Comparison of ENCODE assay signal across 16 cellular contexts in the genomic region with DNA sequence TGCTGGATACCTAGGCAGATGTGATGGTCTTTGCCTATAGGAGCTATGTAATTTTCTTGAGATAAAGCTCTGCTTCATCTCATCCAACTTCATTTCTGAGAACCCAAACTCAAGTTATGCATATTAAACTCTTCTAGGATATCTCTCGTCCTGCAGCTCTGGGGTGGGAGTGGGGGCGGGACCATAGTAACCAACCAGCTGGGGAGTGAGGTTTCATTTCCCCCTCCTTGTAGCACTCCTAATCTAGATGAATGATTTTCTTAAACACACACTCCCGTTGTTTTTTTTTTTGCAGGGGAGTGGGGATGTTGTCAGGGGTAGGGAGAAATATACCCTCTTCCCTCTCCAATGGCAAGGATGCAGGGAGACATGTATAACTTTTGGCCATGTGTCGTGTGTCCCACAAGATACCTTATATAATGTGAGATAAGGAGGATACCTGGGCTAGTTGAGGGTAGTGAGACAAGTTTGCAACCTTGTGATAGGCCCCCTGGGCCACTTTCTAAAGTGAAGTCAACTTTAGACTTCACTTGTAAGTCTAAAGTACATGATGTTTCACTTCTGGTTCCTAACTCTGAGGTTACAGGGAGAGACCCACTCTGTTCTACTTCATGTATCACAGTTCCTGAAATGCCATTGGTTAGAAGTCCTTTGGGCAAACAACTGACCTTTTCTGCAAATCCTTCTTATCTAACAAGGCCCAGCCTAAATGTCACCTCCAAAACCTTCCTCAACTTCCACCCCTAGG. TPM values are rescaled to one million over a fixed set of nuclear protein-coding genes. Genes with fewer than 3 reads are reported as not detected.
DNase-seq lines count a peak whose midpoint lies in the region; ATAC-seq, FAIRE-seq and TF ChIP-seq lines count a peak whose summit lies in the region.
"Had no signal": no experiment of that assay in that cellular context is flagged by ENCODE, and none has a peak within 500 bp of the region (broad histone marks: within the 10 kb centered on the region; RNA-seq: fewer than 3 reads in every experiment).

No MANE protein-coding gene starts in this region.

- no peak overlapping the region for H3K4me3 ChIP-seq in right lobe of liver
- H3K4me3 ChIP-seq in HepG2 (replicated peaks in 1 of 3; ENCODE audit: insufficient read depth in 1 of 3, low read depth in 2 of 3, low read length in 3 of 3): no peak overlapping the region
- no peak overlapping the region for H3K4me3 ChIP-seq in ovary
- no peak overlapping the region for H3K4me3 ChIP-seq in uterus
- H3K4me3 ChIP-seq in dorsolateral prefrontal cortex: no peak overlapping the region
- H3K4me3 ChIP-seq: testis had no signal

- TF ChIP-seq CTCF in right lobe of liver (IDR thresholded peaks at IDR 0.05) (no peak), HepG2 (CRISPR knock-in tag; IDR thresholded peaks at IDR 0.05) (no peak), ovary (IDR thresholded peaks at IDR 0.05) (no peak), uterus (IDR thresholded peaks at IDR 0.05) (no peak), dorsolateral prefrontal cortex (IDR thresholded peaks at IDR 0.05 in 54 of 56, conservative IDR thresholded peaks at IDR 0.05 in 2 of 56; ENCODE audit: low read depth in 1 of 56, partially characterized antibody in 56 of 56) (no peak)

- no peak for FAIRE-seq in HepG2 (lab: Jason Lieb, UNC)
- FAIRE-seq: A204.1, keratinocyte had no signal

- H3K27ac ChIP-seq in right lobe of liver (no peak overlapping the region), HepG2 (ENCODE audit: extremely low read length, insufficient read depth, low read length) (no peak overlapping the region), ovary (no peak overlapping the region), uterus (no peak overlapping the region), dorsolateral prefrontal cortex (peak overlapping the region in 7 of 59 donors; percentile 4 to 60 (median 30))
- H3K27ac ChIP-seq: testis had no signal

- H3K36me3 ChIP-seq in right lobe of liver (no peaks in the 10 kb centered on the region), HepG2 (replicated peaks in 1 of 2; ENCODE audit: control insufficient read depth in 1 of 2, insufficient read depth in 2 of 2, low read length in 2 of 2) (no peaks in the 10 kb centered on the region), ovary (no peaks in the 10 kb centered on the region), uterus (no peaks in the 10 kb centered on the region)
- H3K36me3 ChIP-seq: neutrophil had no signal

- H3K27me3 ChIP-seq in right lobe of liver (no peaks in the 10 kb centered on the region), HepG2 (ENCODE audit: control insufficient read depth in 1 of 2, insufficient read depth in 2 of 2, low read length in 2 of 2) (no peaks in the 10 kb centered on the region), ovary (no peaks in the 10 kb centered on the region), uterus (no peaks in the 10 kb centered on the region), dorsolateral prefrontal cortex (no peaks in the 10 kb centered on the region)
- H3K27me3 ChIP-seq: neutrophil, testis had no signal

- no TSS peak for BruUV-seq in HepG2 (replicated peaks; lab: Mats Ljungman, UMichigan)

- H3K4me2 ChIP-seq in HepG2 (ENCODE audit: low read depth, low read length): no peak overlapping the region

- TF ChIP-seq EP300 in HepG2 (IDR thresholded peaks at IDR 0.05; ENCODE audit: low read depth in 2 of 2, low read length in 2 of 2): no peak
- TF ChIP-seq EP300 in HepG2 (CRISPR knock-in tag; IDR thresholded peaks at IDR 0.05; ENCODE audit: borderline replicate concordance): no peak
- TF ChIP-seq EP300 in ovary (IDR thresholded peaks at IDR 0.05): no peak

- H4K20me1 ChIP-seq in HepG2 (ENCODE audit: insufficient read depth, low read length): no peaks in the 10 kb centered on the region

- ATAC-seq in right lobe of liver (peak in 3 of 4 donors; percentile 13 to 43 (median 31)), HepG2 (no peak), HG02852 (IDR thresholded peaks at IDR 0.05; ENCODE audit: unreplicated experiment) (peak; percentile 72), GM19324 (IDR thresholded peaks at IDR 0.05; ENCODE audit: low FRiP score, unreplicated experiment) (no peak)

- H3K9me3 ChIP-seq in right lobe of liver: no peaks in the 10 kb centered on the region
- H3K9me3 ChIP-seq in HepG2 (ENCODE audit: low read length): 0 out of 2 replicates have a peak, but pooled peaks cover 5% of the 10 kb centered on the region
- peaks cover 0 to 4% of the 10 kb centered on the region in 2 donors for H3K9me3 ChIP-seq in ovary
- H3K9me3 ChIP-seq in uterus: no peaks in the 10 kb centered on the region
- H3K9me3 ChIP-seq: testis had no signal

- in situ Hi-C loops in HepG2 (cut with HindIII; ENCODE audit: extremely low pct_ligation_motif_present, low pct_unique_long_range_greater_than_20kb): no loop called here

- CTCF ChIA-PET in HepG2 (lab: Yijun Ruan, JAX; ENCODE audit: low intra/inter-chr PET ratio, low total read pairs): no interaction called here

- H2AFZ ChIP-seq in HepG2 (ENCODE audit: low read length): no peak overlapping the region

- H3K4me1 ChIP-seq in right lobe of liver: no peaks in the 10 kb centered on the region
- H3K4me1 ChIP-seq in HepG2 (ENCODE audit: insufficient read depth, low read length): peaks cover 11% of the 10 kb centered on the region
- H3K4me1 ChIP-seq in ovary (ENCODE audit: insufficient read depth): no peaks in the 10 kb centered on the region
- no peaks in the 10 kb centered on the region for H3K4me1 ChIP-seq in uterus
- H3K4me1 ChIP-seq: testis had no signal

- DNase-seq in right lobe of liver: no peak
- no peak for DNase-seq in HepG2 (ENCODE audit: low spot score)
- peak; percentile 68 for DNase-seq in NCI-H526 treated with DMSO at 0.1 percent for 48 hours (lab: John Stamatoyannopoulos, UW)
- DNase-seq in ovary: no peak
- DNase-seq in uterus: no peak
- DNase-seq in dorsolateral prefrontal cortex: no peak
- DNase-seq: activated CD8-positive, alpha-beta memory T cell treated with anti-CD3 and anti-CD28 coated beads for 24 hours; DND-41; NCI-H226; stimulated activated CD4-positive, alpha-beta T cell treated with anti-CD3 and anti-CD28 coated beads, Interleukin-4, amount 100 ng/mL, for 24 hours; testis had no signal

- no peaks in the 10 kb centered on the region for H3K79me2 ChIP-seq in HepG2 (ENCODE audit: insufficient read depth, low read length)

- no peak for TF ChIP-seq RAD21 in HepG2 (CRISPR knock-in tag; IDR thresholded peaks at IDR 0.05)

- POLR2A ChIA-PET in HepG2 (lab: Yijun Ruan, JAX): interaction anchor here (0.6 kb wide), 1 partner anchor 10 kb away, joined by 4 read pairs; no protein-coding TSS in a partner anchor

- WGBS in right lobe of liver (ENCODE audit: insufficient coverage, low coverage, low lambda C conversion rate, missing lambda C conversion rate): 71% methylated on average over 4 of the region's 4 CpGs
- 53% methylated on average over 4 of the region's 4 CpGs for WGBS in HepG2 (ENCODE audit: low lambda C conversion rate)
- WGBS in ovary, 3 donors: 61 to 67% (median 63%) methylated on average over 4 of the region's 4 CpGs

- H3K9ac ChIP-seq in HepG2 (ENCODE audit: insufficient read depth, low read depth, low read length): no peak overlapping the region

- intact Hi-C loops in right lobe of liver (cut with DNase I) (no loop called here), HepG2 (cut with micrococcal nuclease; ENCODE audit: unreplicated experiment) (no loop called here), ovary (cut with DNase I) (no loop called here), uterus (cut with DNase I; ENCODE audit: low total_unique reads) (no loop called here), dorsolateral prefrontal cortex (cut with DNase I) (no loop called here)

- TF ChIP-seq POLR2A in right lobe of liver (IDR thresholded peaks at IDR 0.05) (no peak), HepG2 (IDR thresholded peaks at IDR 0.05; ENCODE audit: insufficient read depth in 1 of 2, low read depth in 2 of 2, low read length in 2 of 2) (no peak), ovary (IDR thresholded peaks at IDR 0.05) (no peak), uterus (IDR thresholded peaks at IDR 0.05) (no peak)

TF ChIP-seq in HepG2, 621 proteins besides CTCF, POLR2A, EP300 and RAD21 (continues in another document):
- no peak for TF ChIP-seq ZNF816 (CRISPR knock-in tag; IDR thresholded peaks at IDR 0.05; ENCODE audit: borderline replicate concordance)

RNA-seq across cellular contexts. Expression of gene HEATR6, which starts 10.6 kb away (rescaled TPM):
- total RNA-seq in right lobe of liver: 1 to 10 TPM; 3.6 to 7.3 (median 6.3) TPM
- 18.4 and 20.3 TPM in 2 replicates for total RNA-seq in HepG2 (2016; rRNA removed; fragmentation: Illumina TruSeq; extraction: Trizol)
- total RNA-seq in HepG2 (2016; cell fraction: cytosol; rRNA removed; fragmentation: Illumina TruSeq; extraction: Trizol; ENCODE audit: low read depth): 2.3 and 4.3 TPM in 2 replicates
- total RNA-seq in HepG2 (2016; cell fraction: insoluble cytoplasmic fraction; rRNA removed; fragmentation: Illumina TruSeq; extraction: Trizol): 18.9 and 20.3 TPM in 2 replicates
- 5.4 and 6.6 TPM in 2 replicates for total RNA-seq in HepG2 (2016; cell fraction: membrane; rRNA removed; fragmentation: Illumina TruSeq; extraction: Trizol)
- 22.7 and 29.7 TPM in 2 replicates for total RNA-seq in HepG2 (2016; cell fraction: nucleus; rRNA removed; fragmentation: Illumina TruSeq; extraction: Trizol)
- polyA plus RNA-seq in HepG2 (2011; rRNA removed): 21.4 and 22.1 TPM in 2 replicates
- 16.0 and 16.2 TPM in 2 replicates for polyA plus RNA-seq in HepG2 (2011; cell fraction: cytosol; rRNA removed)
- polyA plus RNA-seq in HepG2 (2011; cell fraction: nucleus; rRNA removed): 131 and 149 TPM in 2 replicates
- 14.9 and 15.5 TPM in 2 replicates for polyA plus RNA-seq in HepG2 (2012)
- polyA plus RNA-seq in HepG2 (2016; cell fraction: cytosol; fragmentation: Illumina TruSeq; extraction: Trizol; ENCODE audit: low read depth): 0.63 and 0.85 TPM in 2 replicates
- polyA plus RNA-seq in HepG2 (2016; cell fraction: insoluble cytoplasmic fraction; fragmentation: Illumina TruSeq; extraction: Trizol; ENCODE audit: low read depth): 12.1 and 12.7 TPM in 2 replicates
- 1.4 and 1.7 TPM in 2 replicates for polyA plus RNA-seq in HepG2 (2016; cell fraction: membrane; fragmentation: Illumina TruSeq; extraction: Trizol; ENCODE audit: low read depth)
- 34.2 and 40.8 TPM in 2 replicates for polyA plus RNA-seq in HepG2 (2016; cell fraction: nucleus; fragmentation: Illumina TruSeq; extraction: Trizol; ENCODE audit: insufficient read depth, low read depth)
- polyA minus RNA-seq in HepG2 (2011; rRNA and poly(A)+ RNA removed; ENCODE audit: low replicate concordance): 30.5 and 72.9 TPM in 2 replicates
- 17.1 and 24.8 TPM in 2 replicates for polyA minus RNA-seq in HepG2 (2011; cell fraction: cytosol; rRNA and poly(A)+ RNA removed)
- polyA minus RNA-seq in HepG2 (2011; cell fraction: nucleus; rRNA and poly(A)+ RNA removed): 72.4 and 73.8 TPM in 2 replicates
- total RNA-seq in ovary: 10 to 100 TPM; 10.8 to 24.0 (median 18.8) TPM
- polyA plus RNA-seq in ovary: 10 to 100 TPM in 1 of 2 donors, 1 to 10 TPM in 1; 7.6 to 19.3 TPM
- total RNA-seq in uterus: 10 to 100 TPM in 2 of 4 donors, 1 to 10 TPM in 2; 5.6 to 36.4 (median 15.9) TPM
- 10 to 100 TPM; 16.1 to 40.4 (median 23.7) TPM for total RNA-seq in dorsolateral prefrontal cortex

Comparison
In these comparisons a context has a peak if more than half of its experiments do, and no peak if none do; other contexts are left out.
1. ATAC-seq: peak in right lobe of liver (3 of 4) and HG02852 (single experiment); none in HepG2 (single experiment) and GM19324 (single experiment).